1 cellular context compared by ENCODE assay signal in genomic region chr10:43401627-43402026, GRCh38.
TF ChIP-seq lines count a peak whose summit lies in the region.

No MANE protein-coding gene starts in this region.

TF ChIP-seq in H1, 55 proteins besides CTCF, POLR2A, EP300 and RAD21:
- no peak for TF ChIP-seq ASH2L (IDR thresholded peaks at IDR 0.05; ENCODE audit: low read length)
- peak in 1 of 2 experiments; percentile 68; a peak in 1 of 4 replicates for TF ChIP-seq HDAC2 (IDR thresholded peaks at IDR 0.05; ENCODE audit: borderline replicate concordance in 1 of 2, low read depth in 2 of 2, low read length in 2 of 2)
- TF ChIP-seq SUZ12 (IDR thresholded peaks at IDR 0.05; ENCODE audit: low read length), result no peak
- no peak for TF ChIP-seq TCF12 (IDR thresholded peaks at IDR 0.05; ENCODE audit: low read depth, low read length)
- no peak for TF ChIP-seq SRF (IDR thresholded peaks at IDR 0.05; ENCODE audit: low read depth, low read length)
- TF ChIP-seq CTBP2 (IDR thresholded peaks at IDR 0.05; ENCODE audit: borderline replicate concordance, insufficient read depth, insufficient read length, low read length), result no peak
- no peak for TF ChIP-seq MAX (IDR thresholded peaks at IDR 0.05)
- TF ChIP-seq PHF8 (conservative IDR thresholded peaks at IDR 0.05; ENCODE audit: low read depth, low read length), result no peak
- TF ChIP-seq POLR2AphosphoS5 (IDR thresholded peaks at IDR 0.05; ENCODE audit: low read depth, low read length), result peak; percentile 51; the same call in 1 of the 2 replicates
- no peak for TF ChIP-seq RFX5 (IDR thresholded peaks at IDR 0.05; ENCODE audit: borderline replicate concordance, low read depth, low read length)
- TF ChIP-seq SP4 (IDR thresholded peaks at IDR 0.05; ENCODE audit: low read length), result no peak
- TF ChIP-seq USF2 (IDR thresholded peaks at IDR 0.05; ENCODE audit: low read length), result no peak
- TF ChIP-seq TAF7 (optimal IDR thresholded peaks at IDR 0.05; ENCODE audit: borderline replicate concordance, low read depth, low read length), result no peak
- peak; percentile 64; the same call in 1 of the 2 replicates for TF ChIP-seq SP1 (IDR thresholded peaks at IDR 0.05; ENCODE audit: low read depth, low read length)
- TF ChIP-seq TBP (IDR thresholded peaks at IDR 0.05; ENCODE audit: low read depth, low read length), result peak; percentile 75
- no peak for TF ChIP-seq SIX5 (IDR thresholded peaks at IDR 0.05; ENCODE audit: low read depth, low read length)
- peak; percentile 30; the same call in 1 of the 2 replicates for TF ChIP-seq TAF1 (IDR thresholded peaks at IDR 0.05; ENCODE audit: low read depth, low read length)
- TF ChIP-seq TEAD4 (IDR thresholded peaks at IDR 0.05; ENCODE audit: low read depth, low read length), result peak; percentile 85
- no peak for TF ChIP-seq YY1 (IDR thresholded peaks at IDR 0.05; ENCODE audit: low read depth, low read length)
- TF ChIP-seq NANOG (IDR thresholded peaks at IDR 0.05; ENCODE audit: insufficient read depth, low read depth, low read length, poor library complexity, severe bottlenecking), result no peak
- TF ChIP-seq CREB1 (IDR thresholded peaks at IDR 0.05), result no peak
- no peak for TF ChIP-seq RNF2 (IDR thresholded peaks at IDR 0.05; ENCODE audit: borderline replicate concordance, low read depth, low read length, missing control alignments, poor library complexity, severe bottlenecking)
- TF ChIP-seq SIN3A (conservative IDR thresholded peaks at IDR 0.05 in 1 of 2, IDR thresholded peaks at IDR 0.05 in 1 of 2; ENCODE audit: low read depth in 1 of 2, low read length in 2 of 2), result peak in 1 of 2 experiments; percentile 32; a peak in 1 of 4 replicates
- no peak for TF ChIP-seq EZH2 (IDR thresholded peaks at IDR 0.05; ENCODE audit: low read depth, low read length, severe bottlenecking)
- no peak for TF ChIP-seq CBX5 (IDR thresholded peaks at IDR 0.05; ENCODE audit: low read depth, low read length)
- TF ChIP-seq JUND (IDR thresholded peaks at IDR 0.05; ENCODE audit: low read length), result no peak
- no peak for TF ChIP-seq CHD2 (IDR thresholded peaks at IDR 0.05; ENCODE audit: low read length)
- TF ChIP-seq POU5F1 (IDR thresholded peaks at IDR 0.05; ENCODE audit: low read depth, low read length), result no peak
- no peak for TF ChIP-seq BRCA1 (IDR thresholded peaks at IDR 0.05; ENCODE audit: low read depth, low read length)
